ENCODE assay signal across 8 cellular contexts in the genomic region with DNA sequence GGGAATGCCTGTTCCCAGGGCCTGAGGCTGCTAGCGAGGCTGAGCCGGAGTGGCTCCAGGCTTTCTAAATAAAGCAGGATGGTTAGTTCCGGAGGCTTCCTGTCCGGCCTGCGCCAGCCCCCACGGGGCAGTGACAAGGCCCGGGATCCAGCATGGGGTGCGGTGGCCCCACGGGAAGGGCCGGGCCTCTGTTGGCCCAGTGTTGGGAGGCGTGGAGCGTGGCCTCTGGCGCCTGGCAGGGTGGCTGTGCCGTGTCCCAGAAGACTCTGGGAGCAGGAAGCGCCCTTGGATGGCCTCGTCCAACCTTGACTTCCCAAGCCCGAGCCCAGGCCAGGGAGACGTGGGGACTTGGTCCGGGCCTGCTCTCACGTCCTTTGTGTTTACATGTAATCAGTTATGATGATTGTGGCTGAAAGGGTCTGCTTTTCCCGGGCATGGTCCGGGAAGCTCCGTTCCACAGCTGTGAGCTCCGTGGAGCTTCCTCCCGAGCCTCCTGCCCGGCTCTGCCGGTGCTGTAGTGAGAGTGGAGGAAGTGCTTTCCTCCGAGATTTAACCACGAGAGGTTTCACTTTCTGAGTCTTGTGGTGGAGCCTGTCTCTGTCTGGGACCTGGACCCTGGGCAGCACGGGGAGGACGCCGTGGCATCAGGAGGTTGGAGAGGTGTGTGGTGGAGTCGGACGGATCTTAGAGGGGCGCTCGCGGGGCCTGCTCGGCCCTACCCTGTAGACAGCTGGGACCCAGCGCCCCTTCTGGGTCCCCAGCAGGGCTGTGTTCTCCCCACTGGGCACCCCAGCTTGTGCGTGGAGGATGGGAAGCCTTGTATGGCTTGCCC. TPM values are rescaled to one million over a fixed set of nuclear protein-coding genes. Genes with fewer than 3 reads are reported as not detected.
A peak's percentile ranks its signal among the peaks of the same experiment; 100 is the strongest.
DNase-seq lines count a peak whose midpoint lies in the region; ATAC-seq and TF ChIP-seq lines count a peak whose summit lies in the region.

No MANE protein-coding gene starts in this region.

- DNase-seq in activated T-cell treated with anti-CD3 and anti-CD28 coated beads, Interleukin-2, amount 50 U/mL, for 1 hour: peak; percentile 27
- DNase-seq in activated T-cell treated with anti-CD3 and anti-CD28 coated beads for 4 hours (no peak), lung (ENCODE audit: low spot score) (peak; percentile 37), uterus (peak in 1 of 2 donors; percentile 48), NCI-H345 (lab: John Stamatoyannopoulos, UW) (no peak)
- DNase-seq in activated naive CD4-positive, alpha-beta T cell treated with anti-CD3 and anti-CD28 coated beads, Interleukin-2, amount 50 U/mL, for 16 hours: no peak

- peak overlapping the region; percentile 67 for H3K4me3 Mint-ChIP-seq in dendritic cell treated with granulocyte-macrophage colony-stimulating factor and Interleukin-4, amounts not matched to agents 40 ng/mL and 50 ng/mL, for 4 days

- H3K36me3 Mint-ChIP-seq in dendritic cell treated with granulocyte-macrophage colony-stimulating factor and Interleukin-4, amounts not matched to agents 40 ng/mL and 50 ng/mL, for 4 days (ENCODE audit: low read depth): no peaks in the 10 kb centered on the region

- no peaks in the 10 kb centered on the region for H3K9me3 Mint-ChIP-seq in dendritic cell treated with granulocyte-macrophage colony-stimulating factor and Interleukin-4, amounts not matched to agents 40 ng/mL and 50 ng/mL, for 4 days

- ATAC-seq in lung (ENCODE audit: insufficient read depth, low FRiP score) (no peak), GM19452 (IDR thresholded peaks at IDR 0.05; ENCODE audit: unreplicated experiment) (no peak)

- no peak for TF ChIP-seq POLR2A in uterus (IDR thresholded peaks at IDR 0.05)

- TF ChIP-seq CTCF in lung (IDR thresholded peaks at IDR 0.05; ENCODE audit: control extremely low read depth, extremely low read depth) (no peak), uterus (IDR thresholded peaks at IDR 0.05) (no peak)

- H3K27ac Mint-ChIP-seq in dendritic cell treated with granulocyte-macrophage colony-stimulating factor and Interleukin-4, amounts not matched to agents 40 ng/mL and 50 ng/mL, for 4 days: no peak overlapping the region

- peak overlapping the region; percentile 82 to 85 for H3K27ac ChIP-seq in lung (ENCODE audit: low read depth in 1 of 2, low read length in 1 of 2)
- peak overlapping the region; percentile 67 to 73 for H3K27ac ChIP-seq in uterus

- H3K4me1 Mint-ChIP-seq in dendritic cell treated with granulocyte-macrophage colony-stimulating factor and Interleukin-4, amounts not matched to agents 40 ng/mL and 50 ng/mL, for 4 days (ENCODE audit: low read depth): peaks cover 30% of the 10 kb centered on the region

- H3K4me3 ChIP-seq in lung (no peak overlapping the region), uterus (peak overlapping the region; percentile 8 to 95)

- no peaks in the 10 kb centered on the region for H3K27me3 ChIP-seq in lung (ENCODE audit: control insufficient read depth, insufficient read depth)
- no peaks in the 10 kb centered on the region for H3K27me3 ChIP-seq in uterus

- H3K9me3 ChIP-seq in lung (ENCODE audit: control insufficient read depth in 2 of 2, insufficient read depth in 1 of 2, low read length in 1 of 2): no peaks in the 10 kb centered on the region
- no peaks in the 10 kb centered on the region for H3K9me3 ChIP-seq in uterus

- H3K4me1 ChIP-seq in lung (ENCODE audit: control insufficient read depth in 2 of 2, insufficient read depth in 2 of 2, low read length in 2 of 2) (peaks cover 12 to 43% of the 10 kb centered on the region in 2 donors), uterus (peaks cover 0 to 38% of the 10 kb centered on the region in 2 donors)

- intact Hi-C loops in dendritic cell treated with granulocyte-macrophage colony-stimulating factor and Interleukin-4, amounts not matched to agents 40 ng/mL and 50 ng/mL, for 4 days (cut with micrococcal nuclease): no loop called here
- intact Hi-C loops in uterus (cut with DNase I; ENCODE audit: low total_unique reads): no loop called here

- H3K36me3 ChIP-seq in lung (ENCODE audit: control insufficient read depth in 2 of 2, insufficient read depth in 2 of 2, low read length in 2 of 2) (no peaks in the 10 kb centered on the region), uterus (no peaks in the 10 kb centered on the region)

- peaks cover 81% of the 10 kb centered on the region for H3K27me3 Mint-ChIP-seq in dendritic cell treated with granulocyte-macrophage colony-stimulating factor and Interleukin-4, amounts not matched to agents 40 ng/mL and 50 ng/mL, for 4 days

- 22 to 23% methylated on average over 38 to 40 of the region's 40 CpGs for WGBS in lung, 2 donors

RNA-seq across cellular contexts. Expression of a gene that starts 4.6 kb away (rescaled TPM):
- total RNA-seq in lung (10 to 100 TPM; 39.4 to 80.9 TPM), uterus (10 to 100 TPM in 3 of 4 donors, 1 to 10 TPM in 1; 8.5 to 71.8 (median 27.7) TPM)
- 10 to 100 TPM; 36.8 to 37.1 TPM for polyA plus RNA-seq in lung

RNA-seq across cellular contexts. Expression of a gene that starts 36.4 kb away (rescaled TPM):
- total RNA-seq in lung: 100 to 1,000 TPM; 179 to 468 TPM
- polyA plus RNA-seq in lung: 100 to 1,000 TPM; 352 to 797 TPM
- 100 to 1,000 TPM in 3 of 4 donors, 10 to 100 TPM in 1; 86.1 to 644 (median 429) TPM for total RNA-seq in uterus

RNA-seq across cellular contexts. Expression of a gene that starts 37.1 kb away (rescaled TPM):
- total RNA-seq in lung: 10 to 100 TPM; 18.6 to 36.0 TPM
- 10 to 100 TPM; 21.5 to 65.4 TPM for polyA plus RNA-seq in lung
- total RNA-seq in uterus: 1 to 10 TPM; 1.2 to 7.2 (median 2.9) TPM

Comparison
In these comparisons a context has a peak if more than half of its experiments do, and no peak if none do; other contexts are left out.
1. DNase-seq: peak in activated T-cell treated with anti-CD3 and anti-CD28 coated beads, Interleukin-2, amount 50 U/mL, for 1 hour (single experiment) and lung (single experiment); none in activated T-cell treated with anti-CD3 and anti-CD28 coated beads for 4 hours (single experiment), NCI-H345 (single experiment) and activated naive CD4-positive, alpha-beta T cell treated with anti-CD3 and anti-CD28 coated beads, Interleukin-2, amount 50 U/mL, for 16 hours (single experiment).